In the genomic region with DNA sequence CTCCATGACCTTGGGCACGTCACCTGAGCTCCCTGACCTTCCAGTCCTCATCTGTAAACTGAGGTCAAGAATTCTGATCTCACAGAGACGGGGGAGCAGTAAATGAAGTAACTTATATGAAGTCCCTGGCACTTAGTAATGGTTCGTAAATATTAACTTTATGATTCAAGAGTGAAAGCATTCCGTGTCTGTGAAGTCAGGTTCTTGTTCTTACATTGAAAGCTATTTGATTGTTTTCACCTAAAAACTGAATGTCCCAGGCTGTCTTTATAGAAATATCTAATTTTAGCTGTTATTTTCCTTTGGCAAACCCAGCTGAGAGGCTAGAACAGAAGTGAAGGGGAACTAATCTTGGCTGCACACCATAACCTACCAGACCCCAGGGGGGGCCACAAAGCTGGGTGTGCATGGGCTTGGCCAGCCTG, we compare ENCODE assay signal across 9 cellular contexts.
DNase-seq lines count a peak whose midpoint lies in the region; ATAC-seq, FAIRE-seq and TF ChIP-seq lines count a peak whose summit lies in the region.
"Had no signal": no experiment of that assay in that cellular context is flagged by ENCODE, and none has a peak within 500 bp of the region (broad histone marks: within the 10 kb centered on the region; RNA-seq: fewer than 3 reads in every experiment).

No MANE protein-coding gene starts in this region.

- intact Hi-C loops in HepG2 (cut with micrococcal nuclease; ENCODE audit: unreplicated experiment) = no loop called here

- H3K27me3 ChIP-seq in HepG2 (ENCODE audit: control insufficient read depth in 1 of 2, insufficient read depth in 2 of 2, low read length in 2 of 2) (no peaks in the 10 kb centered on the region), WERI-Rb-1 (ENCODE audit: insufficient read depth, low read depth, severe bottlenecking) (no peaks in the 10 kb centered on the region)
- H3K27me3 ChIP-seq: cardiac muscle cell, neural progenitor cell had no signal

- no peak overlapping the region for H2AFZ ChIP-seq in HepG2 (ENCODE audit: low read length)
- H2AFZ ChIP-seq: neural progenitor cell had no signal

- no peaks in the 10 kb centered on the region for H4K20me1 ChIP-seq in HepG2 (ENCODE audit: insufficient read depth, low read length)

- TF ChIP-seq EP300 in HepG2 (IDR thresholded peaks at IDR 0.05; ENCODE audit: low read depth in 2 of 2, low read length in 2 of 2) (no peak), HepG2 (CRISPR knock-in tag; IDR thresholded peaks at IDR 0.05; ENCODE audit: borderline replicate concordance) (no peak)

- ATAC-seq in HepG2 = peak; percentile 49

- no TSS peak for BruUV-seq in HepG2 (replicated peaks; lab: Mats Ljungman, UMichigan)

- H3K36me3 ChIP-seq in KOPT-K1 (ENCODE audit: insufficient read depth, low read length) (no peaks in the 10 kb centered on the region), HepG2 (replicated peaks in 1 of 2; ENCODE audit: control insufficient read depth in 1 of 2, insufficient read depth in 2 of 2, low read length in 2 of 2) (no peaks in the 10 kb centered on the region), WERI-Rb-1 (no peaks in the 10 kb centered on the region)
- H3K36me3 ChIP-seq: cardiac muscle cell, neural progenitor cell had no signal

- DNase-seq in astrocyte of the spinal cord (ENCODE audit: low read depth, low spot score) (peak; percentile 68), HepG2 (ENCODE audit: low spot score) (peak; percentile 31), WERI-Rb-1 (no peak), GM10266 (ENCODE audit: extremely low spot score) (no peak), NCI-H1092 treated with DMSO at 0.1 percent for 48 hours (lab: John Stamatoyannopoulos, UW) (no peak)

- TF ChIP-seq RAD21 in HepG2 (CRISPR knock-in tag; IDR thresholded peaks at IDR 0.05) = no peak

- CTCF ChIA-PET in HepG2 (lab: Yijun Ruan, JAX; ENCODE audit: low intra/inter-chr PET ratio, low total read pairs) = no interaction called here

- no peak overlapping the region for H3K4me3 ChIP-seq in astrocyte of the spinal cord (ENCODE audit: low read depth, low read length)
- H3K4me3 ChIP-seq in HepG2 (replicated peaks in 1 of 3; ENCODE audit: insufficient read depth in 1 of 3, low read depth in 2 of 3, low read length in 3 of 3) = peak overlapping the region in 1 of 3 experiments; percentile 15; a peak in 1 of 6 replicates
- H3K4me3 ChIP-seq in WERI-Rb-1 (ENCODE audit: low read depth, low read length) = no peak overlapping the region
- H3K4me3 ChIP-seq: cardiac muscle cell, neural progenitor cell had no signal

- no peak for TF ChIP-seq POLR2A in HepG2 (IDR thresholded peaks at IDR 0.05; ENCODE audit: insufficient read depth in 1 of 2, low read depth in 2 of 2, low read length in 2 of 2)

- no peak overlapping the region for H3K9ac ChIP-seq in HepG2 (ENCODE audit: insufficient read depth, low read depth, low read length)
- H3K9ac ChIP-seq: neural progenitor cell had no signal

- in situ Hi-C loops in astrocyte of the spinal cord (cut with HindIII; ENCODE audit: low sequenced_read_pairs) (no loop called here), HepG2 (cut with HindIII; ENCODE audit: extremely low pct_ligation_motif_present, low pct_unique_long_range_greater_than_20kb) (no loop called here)

- POLR2A ChIA-PET in HepG2 (lab: Yijun Ruan, JAX) = interaction anchor here (0.6 kb wide), 1 partner anchor 100 kb away, joined by 3 read pairs; no protein-coding TSS in a partner anchor

- H3K4me1 ChIP-seq in HepG2 (ENCODE audit: insufficient read depth, low read length) = peaks cover 31% of the 10 kb centered on the region

- no peaks in the 10 kb centered on the region for H3K79me2 ChIP-seq in HepG2 (ENCODE audit: insufficient read depth, low read length)

- peak overlapping the region; percentile 91 for H3K27ac ChIP-seq in KOPT-K1 (ENCODE audit: low read depth, low read length, poor library complexity, severe bottlenecking)
- H3K27ac ChIP-seq in HepG2 (ENCODE audit: extremely low read length, insufficient read depth, low read length) = no peak overlapping the region
- peak overlapping the region; percentile 36 for H3K27ac ChIP-seq in temporal lobe (ENCODE audit: low read depth, low read length)
- H3K27ac ChIP-seq in WERI-Rb-1 = no peak overlapping the region
- H3K27ac ChIP-seq: neural progenitor cell had no signal

- H3K9me3 ChIP-seq in KOPT-K1 (ENCODE audit: insufficient read depth, low read length, poor library complexity, severe bottlenecking) (peaks cover 30% of the 10 kb centered on the region), HepG2 (ENCODE audit: low read length) (peaks cover 30% of the 10 kb centered on the region), WERI-Rb-1 (ENCODE audit: severe bottlenecking) (peaks cover 15% of the 10 kb centered on the region)

- 27% methylated on average over 4 of the region's 4 CpGs for WGBS in HepG2 (ENCODE audit: low lambda C conversion rate)

- TF ChIP-seq CTCF in astrocyte of the spinal cord (IDR thresholded peaks at IDR 0.05; ENCODE audit: low read depth, low read length) (no peak), HepG2 (CRISPR knock-in tag; IDR thresholded peaks at IDR 0.05) (no peak), WERI-Rb-1 (IDR thresholded peaks at IDR 0.05; ENCODE audit: low read depth, low read length) (no peak), GM10266 (IDR thresholded peaks at IDR 0.05; ENCODE audit: control insufficient read depth, insufficient read depth, low read depth, missing control alignments) (no peak)

- H3K4me2 ChIP-seq in HepG2 (ENCODE audit: low read depth, low read length) = no peak overlapping the region; the same call in none of the 2 replicates
- H3K4me2 ChIP-seq: neural progenitor cell had no signal

- no peak for FAIRE-seq in HepG2 (lab: Jason Lieb, UNC)

TF ChIP-seq in HepG2, 621 proteins besides CTCF, POLR2A, EP300 and RAD21:
- TF ChIP-seq KLF11 (CRISPR knock-in tag; IDR thresholded peaks at IDR 0.05) (no peak), PATZ1 (CRISPR knock-in tag; IDR thresholded peaks at IDR 0.05) (0 out of 2 replicates have a peak, but pooled peaks have one; percentile 24), FOSL2 (CRISPR knock-in tag; IDR thresholded peaks at IDR 0.05) (peak; percentile 9; the same call in 1 of the 2 replicates)
- TF ChIP-seq, protein P1, sequence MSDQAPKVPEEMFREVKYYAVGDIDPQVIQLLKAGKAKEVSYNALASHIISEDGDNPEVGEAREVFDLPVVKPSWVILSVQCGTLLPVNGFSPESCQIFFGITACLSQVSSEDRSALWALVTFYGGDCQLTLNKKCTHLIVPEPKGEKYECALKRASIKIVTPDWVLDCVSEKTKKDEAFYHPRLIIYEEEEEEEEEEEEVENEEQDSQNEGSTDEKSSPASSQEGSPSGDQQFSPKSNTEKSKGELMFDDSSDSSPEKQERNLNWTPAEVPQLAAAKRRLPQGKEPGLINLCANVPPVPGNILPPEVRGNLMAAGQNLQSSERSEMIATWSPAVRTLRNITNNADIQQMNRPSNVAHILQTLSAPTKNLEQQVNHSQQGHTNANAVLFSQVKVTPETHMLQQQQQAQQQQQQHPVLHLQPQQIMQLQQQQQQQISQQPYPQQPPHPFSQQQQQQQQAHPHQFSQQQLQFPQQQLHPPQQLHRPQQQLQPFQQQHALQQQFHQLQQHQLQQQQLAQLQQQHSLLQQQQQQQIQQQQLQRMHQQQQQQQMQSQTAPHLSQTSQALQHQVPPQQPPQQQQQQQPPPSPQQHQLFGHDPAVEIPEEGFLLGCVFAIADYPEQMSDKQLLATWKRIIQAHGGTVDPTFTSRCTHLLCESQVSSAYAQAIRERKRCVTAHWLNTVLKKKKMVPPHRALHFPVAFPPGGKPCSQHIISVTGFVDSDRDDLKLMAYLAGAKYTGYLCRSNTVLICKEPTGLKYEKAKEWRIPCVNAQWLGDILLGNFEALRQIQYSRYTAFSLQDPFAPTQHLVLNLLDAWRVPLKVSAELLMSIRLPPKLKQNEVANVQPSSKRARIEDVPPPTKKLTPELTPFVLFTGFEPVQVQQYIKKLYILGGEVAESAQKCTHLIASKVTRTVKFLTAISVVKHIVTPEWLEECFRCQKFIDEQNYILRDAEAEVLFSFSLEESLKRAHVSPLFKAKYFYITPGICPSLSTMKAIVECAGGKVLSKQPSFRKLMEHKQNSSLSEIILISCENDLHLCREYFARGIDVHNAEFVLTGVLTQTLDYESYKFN (CRISPR knock-in tag; conservative IDR thresholded peaks at IDR 0.05) = no peak

Comparison
In these comparisons a context has a peak if more than half of its experiments do, and no peak if none do; other contexts are left out.
1. H3K27ac ChIP-seq: peak in KOPT-K1 (single experiment) and temporal lobe (single experiment); none in HepG2 (single experiment) and WERI-Rb-1 (single experiment).
2. DNase-seq: peak in astrocyte of the spinal cord (single experiment) and HepG2 (single experiment); none in WERI-Rb-1 (single experiment), GM10266 (single experiment) and NCI-H1092 treated with DMSO at 0.1 percent for 48 hours (single experiment).